In genomic region chr2:205273148-205273547, GRCh38 we compare ENCODE assay signal across 17 cellular contexts.
"Had no signal": no experiment of that assay in that cellular context is flagged by ENCODE, and none has a peak within 500 bp of the region (broad histone marks: within the 10 kb centered on the region; RNA-seq: fewer than 3 reads in every experiment).

No MANE protein-coding gene starts in this region.

- FAIRE-seq: kidney had no signal

- ATAC-seq: left lobe of liver; right cardiac atrium; stimulated activated naive CD8-positive, alpha-beta T cell treated with anti-CD3 and anti-CD28 coated beads, Interleukin-15, amount 100 ng/mL, for 72 hours; T-helper 17 cell had no signal

- H3K4me1 ChIP-seq: prostate gland, suprapubic skin, vagina had no signal

- H3K4me3 ChIP-seq: lung, prostate gland, skin epidermis, suprapubic skin, transverse colon, vagina had no signal

- H3K36me3 ChIP-seq: prostate gland, suprapubic skin, transverse colon, vagina had no signal

- DNase-seq: activated CD4-positive, alpha-beta memory T cell treated with anti-CD3 and anti-CD28 coated beads for 36 hours; activated CD4-positive, alpha-beta T cell treated with anti-CD3 and anti-CD28 coated beads for 4 hours; activated T-cell treated with anti-CD3 and anti-CD28 coated beads for 4 hours; effector CD8-positive, alpha-beta T cell; kidney; nephron progenitor cell; right cardiac atrium; stimulated activated CD4-positive, alpha-beta T cell treated with anti-CD3 and anti-CD28 coated beads, Interleukin-2, amount 100 ng/mL, for 48 hours; stimulated activated naive CD8-positive, alpha-beta T cell treated with anti-CD3 and anti-CD28 coated beads, Interleukin-15, amount 100 ng/mL, for 72 hours; T-helper 17 cell; transverse colon had no signal

- H3K9me3 ChIP-seq: prostate gland, suprapubic skin, transverse colon, vagina had no signal

- H3K27me3 ChIP-seq: suprapubic skin, transverse colon, vagina had no signal

- H3K27ac ChIP-seq: prostate gland, skin epidermis, suprapubic skin, transverse colon, vagina had no signal
